9 cellular contexts compared by ENCODE assay signal in genomic region chr6:73309534-73309783, GRCh38. TPM values are rescaled to one million over a fixed set of nuclear protein-coding genes. Genes with fewer than 3 reads are reported as not detected.
DNase-seq lines count a peak whose midpoint lies in the region; TF ChIP-seq lines count a peak whose summit lies in the region.
"Had no signal": no experiment of that assay in that cellular context is flagged by ENCODE, and none has a peak within 500 bp of the region (broad histone marks: within the 10 kb centered on the region; RNA-seq: fewer than 3 reads in every experiment).

No MANE protein-coding gene starts in this region.

- peaks cover 8% of the 10 kb centered on the region; the same call in 1 of the 2 replicates for H3K9me3 Mint-ChIP-seq in HFFc6
- H3K9me3 Mint-ChIP-seq in activated naive CD8-positive, alpha-beta T cell treated with anti-CD3 and anti-CD28 coated beads for 36 hours: peaks cover 3% of the 10 kb centered on the region

- H3K27ac ChIP-seq in BLaER1 treated with 17β-estradiol and CSF1 and Interleukin-3, amounts not matched to agents 10 nM and 100 nM: peak overlapping the region; percentile 30 to 87 (median 81); a peak in 21 of 22 replicates
- H3K27ac ChIP-seq in tibial nerve: peak overlapping the region in 1 of 4 donors; percentile 17

- H3K4me1 ChIP-seq in BLaER1 treated with 17β-estradiol and CSF1 and Interleukin-3, amounts not matched to agents 10 nM and 100 nM: peaks cover 8 to 51% (median 39%) of the 10 kb centered on the region in 10 experiments; a peak in 19 of 20 replicates
- peaks cover 0 to 16% (median 0%) of the 10 kb centered on the region in 4 donors for H3K4me1 ChIP-seq in tibial nerve

- H3K27me3 Mint-ChIP-seq in HFFc6 (ENCODE audit: insufficient read depth): no peaks in the 10 kb centered on the region; the same call in 1 of the 2 replicates
- H3K27me3 Mint-ChIP-seq in activated naive CD8-positive, alpha-beta T cell treated with anti-CD3 and anti-CD28 coated beads for 36 hours: peaks cover 71% of the 10 kb centered on the region

- peak overlapping the region; percentile 71 to 89 (median 85) for H3K9ac ChIP-seq in BLaER1 treated with 17β-estradiol and CSF1 and Interleukin-3, amounts not matched to agents 10 nM and 100 nM

- H3K4me3 Mint-ChIP-seq in HFFc6: peak overlapping the region; percentile 96
- H3K4me3 Mint-ChIP-seq in activated naive CD8-positive, alpha-beta T cell treated with anti-CD3 and anti-CD28 coated beads for 36 hours: peak overlapping the region; percentile 88

- H3K4me1 Mint-ChIP-seq in HFFc6 (ENCODE audit: low read depth): peaks cover 31% of the 10 kb centered on the region
- H3K4me1 Mint-ChIP-seq in activated naive CD8-positive, alpha-beta T cell treated with anti-CD3 and anti-CD28 coated beads for 36 hours: peaks cover 23% of the 10 kb centered on the region

- H3K27me3 ChIP-seq in BLaER1 treated with 17β-estradiol and CSF1 and Interleukin-3, amounts not matched to agents 10 nM and 100 nM: no peaks in the 10 kb centered on the region
- no peaks in the 10 kb centered on the region for H3K27me3 ChIP-seq in kidney epithelial cell (ENCODE audit: control insufficient read depth, insufficient read depth, low read length)
- H3K27me3 ChIP-seq in tibial nerve: peaks cover 0 to 3% of the 10 kb centered on the region in 2 donors

- TF ChIP-seq CTCF in HFFc6 (IDR thresholded peaks at IDR 0.05) (no peak), kidney epithelial cell (IDR thresholded peaks at IDR 0.05; ENCODE audit: insufficient read depth, low read length, poor library complexity, severe bottlenecking) (no peak), tibial nerve (IDR thresholded peaks at IDR 0.05) (no peak)

- H3K36me3 ChIP-seq in BLaER1 treated with 17β-estradiol and CSF1 and Interleukin-3, amounts not matched to agents 10 nM and 100 nM: peaks cover 0 to 9% (median 0%) of the 10 kb centered on the region in 11 experiments; a peak in 2 of 22 replicates
- H3K36me3 ChIP-seq in kidney epithelial cell (ENCODE audit: control insufficient read depth, insufficient read depth, low read length) (no peaks in the 10 kb centered on the region), tibial nerve (no peaks in the 10 kb centered on the region)

- DNase-seq in HFFc6 (no peak), kidney epithelial cell (ENCODE audit: low read depth) (no peak), tibial nerve (ENCODE audit: low spot score in 2 of 2) (no peak), mesenteric fat pad (ENCODE audit: low spot score) (no peak), T-helper 9 cell (no peak)
- DNase-seq in activated naive CD8-positive, alpha-beta T cell treated with anti-CD3 and anti-CD28 coated beads for 36 hours: no peak
- DNase-seq in stimulated activated CD4-positive, alpha-beta T cell treated with anti-CD3 and anti-CD28 coated beads, Interleukin-4, amount 100 ng/mL, for 4 hours: no peak

- 4 to 9% methylated on average over 9 to 13 of the region's 13 CpGs for WGBS in tibial nerve, 2 donors

- H3K27ac Mint-ChIP-seq in HFFc6: peak overlapping the region; percentile 97
- peak overlapping the region; percentile 78 for H3K27ac Mint-ChIP-seq in activated naive CD8-positive, alpha-beta T cell treated with anti-CD3 and anti-CD28 coated beads for 36 hours

- H3K9me3 ChIP-seq in BLaER1 treated with 17β-estradiol and CSF1 and Interleukin-3, amounts not matched to agents 10 nM and 100 nM (replicated peaks in 1 of 11): peaks cover under 1 to 10% (median under 1%) of the 10 kb centered on the region in 11 experiments; a peak in 20 of 22 replicates
- H3K9me3 ChIP-seq in tibial nerve: peaks cover 0 to under 1% (median 0%) of the 10 kb centered on the region in 4 donors

- H3K36me3 Mint-ChIP-seq in HFFc6 (ENCODE audit: low read depth): peaks cover 19% of the 10 kb centered on the region; the same call in 1 of the 2 replicates
- peaks cover 9% of the 10 kb centered on the region for H3K36me3 Mint-ChIP-seq in activated naive CD8-positive, alpha-beta T cell treated with anti-CD3 and anti-CD28 coated beads for 36 hours

- peak overlapping the region; percentile 65 to 82 (median 75) for H3K4me3 ChIP-seq in BLaER1 treated with 17β-estradiol and CSF1 and Interleukin-3, amounts not matched to agents 10 nM and 100 nM
- peak overlapping the region; percentile 68 for H3K4me3 ChIP-seq in kidney epithelial cell (ENCODE audit: low read depth, low read length)
- H3K4me3 ChIP-seq in tibial nerve: peak overlapping the region; percentile 27 to 62 (median 46)

- peak overlapping the region; percentile 84 to 96 (median 91) for H3K4me2 ChIP-seq in BLaER1 treated with 17β-estradiol and CSF1 and Interleukin-3, amounts not matched to agents 10 nM and 100 nM

- TF ChIP-seq EP300 in tibial nerve (IDR thresholded peaks at IDR 0.05): no peak

- no peak for TF ChIP-seq POLR2A in tibial nerve (IDR thresholded peaks at IDR 0.05)

- H4K20me1 ChIP-seq in BLaER1 treated with 17β-estradiol and CSF1 and Interleukin-3, amounts not matched to agents 10 nM and 100 nM: peaks cover 0 to 3% (median 0%) of the 10 kb centered on the region in 11 experiments; a peak in 1 of 22 replicates

RNA-seq across cellular contexts. Expression of gene DPPA5, which starts 44.6 kb away (rescaled TPM):
- total RNA-seq in HFFc6 (2021; fragmentation: NEBNext Ultra II Directional; extraction: Animal tissue kit (Norgen Biotek cat#: 25700)): not detected
- total RNA-seq in activated naive CD8-positive, alpha-beta T cell treated with anti-CD3 and anti-CD28 coated beads for 36 hours: not detected
- total RNA-seq in kidney epithelial cell (not detected in 2 replicates), tibial nerve (not detected), mesenteric fat pad (not detected)
- total RNA-seq: renal cortical epithelial cell had no signal

RNA-seq across cellular contexts. Expression of gene KHDC1, which starts 46.5 kb away (rescaled TPM):
- total RNA-seq in HFFc6 (2021; fragmentation: NEBNext Ultra II Directional; extraction: Animal tissue kit (Norgen Biotek cat#: 25700)): 1 to 10 TPM; 4.8 to 6.3 (median 5.9) TPM
- total RNA-seq in activated naive CD8-positive, alpha-beta T cell treated with anti-CD3 and anti-CD28 coated beads for 36 hours: 1 to 10 TPM; 3.3 to 3.5 TPM
- total RNA-seq in kidney epithelial cell: 2.9 and 3.3 TPM in 2 replicates
- 1 to 10 TPM in 1 of 4 donors, under 1 TPM in 3; 0.42 to 7.4 (median 0.74) TPM for total RNA-seq in tibial nerve
- 0.35 TPM for total RNA-seq in mesenteric fat pad

RNA-seq across cellular contexts. Expression of gene KHDC3L, which starts 53.0 kb away (rescaled TPM):
- total RNA-seq in HFFc6 (2021; fragmentation: NEBNext Ultra II Directional; extraction: Animal tissue kit (Norgen Biotek cat#: 25700)): not detected
- not detected for total RNA-seq in activated naive CD8-positive, alpha-beta T cell treated with anti-CD3 and anti-CD28 coated beads for 36 hours
- total RNA-seq in kidney epithelial cell (not detected in 2 replicates), tibial nerve (not detected), mesenteric fat pad (not detected)
- total RNA-seq: renal cortical epithelial cell had no signal
